Comparison of ENCODE assay signal across 8 cellular contexts in the genomic region with DNA sequence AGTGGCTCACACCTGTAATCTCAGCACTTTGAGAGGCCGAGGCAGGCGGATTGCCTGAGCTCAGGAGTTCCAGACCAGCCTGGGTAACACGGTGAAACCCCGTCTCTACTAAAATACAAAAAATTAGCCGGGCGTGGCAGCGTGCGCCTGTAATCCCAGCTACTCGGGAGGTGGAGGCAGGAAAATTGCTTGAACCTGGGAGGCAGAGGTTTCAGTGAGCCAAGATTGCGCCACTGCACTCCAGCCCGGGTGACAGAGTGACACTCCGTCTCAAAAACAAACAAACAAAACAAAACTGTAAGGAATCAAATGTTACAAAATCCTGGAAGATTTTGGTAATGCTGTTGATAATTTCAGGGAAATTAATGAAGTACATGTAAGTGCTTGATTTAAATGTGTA. TPM values are rescaled to one million over a fixed set of nuclear protein-coding genes. Genes with fewer than 3 reads are reported as not detected.
A peak's percentile ranks its signal among the peaks of the same experiment; 100 is the strongest.
DNase-seq lines count a peak whose midpoint lies in the region; ATAC-seq and TF ChIP-seq lines count a peak whose summit lies in the region.
"Not testable (repeated sequence)": the region's sequence is repeated elsewhere in the genome, so short reads cannot be mapped to it uniquely, and the experiment has no call there.

No MANE protein-coding gene starts in this region.

- peak overlapping the region; percentile 84 for H3K4me3 ChIP-seq in GM06990 (replicated peaks; ENCODE audit: low read depth, low read length)
- H3K4me3 ChIP-seq in IMR-90 (ENCODE audit: insufficient read depth, low read depth, low read length), result peak overlapping the region; percentile 66
- H3K4me3 ChIP-seq in astrocyte of the spinal cord (ENCODE audit: low read depth, low read length), result peak overlapping the region; percentile 71
- H3K4me3 ChIP-seq in esophagus squamous epithelium, result peak overlapping the region; percentile 40 to 69 (median 58)
- H3K4me3 ChIP-seq in lower leg skin (ENCODE audit: low read depth, poor library complexity, severe bottlenecking), result peak overlapping the region; percentile 31
- not testable (repeated sequence) for H3K4me3 ChIP-seq in trophoblast cell (ENCODE audit: low read depth, low read length)
- H3K4me3 ChIP-seq in transverse colon, result peak overlapping the region; percentile 35 to 58 (median 41)

- DNase-seq in GM06990 (ENCODE audit: extremely low read depth, insufficient read length); IMR-90; astrocyte of the spinal cord (ENCODE audit: low read depth, low spot score); esophagus squamous epithelium (lab: John Stamatoyannopoulos, UW); lower leg skin (ENCODE audit: low spot score in 2 of 2); trophoblast cell; transverse colon: not testable (repeated sequence)

- in situ Hi-C loops in IMR-90 (cut with MboI; ENCODE audit: low sequenced_read_pairs); astrocyte of the spinal cord (cut with HindIII; ENCODE audit: low sequenced_read_pairs); transverse colon (cut with MboI; ENCODE audit: low pct_ligation_motif_present in 1 of 4, low pct_unique_long_range_greater_than_20kb in 1 of 4, low sequenced_read_pairs in 3 of 4): not testable (repeated sequence)

- not testable (repeated sequence) for H2BK20ac ChIP-seq in IMR-90 (ENCODE audit: low read depth, low read length)

- H2AFZ ChIP-seq in IMR-90 (replicated peaks; ENCODE audit: low read length, poor library complexity), result peak overlapping the region; percentile 99
- H2AFZ ChIP-seq in trophoblast cell (ENCODE audit: insufficient read depth, low read length, poor library complexity), result not testable (repeated sequence)

- peaks cover 12 to 51% of the 10 kb centered on the region in 2 experiments for H3K79me1 ChIP-seq in IMR-90 (ENCODE audit: low read depth in 1 of 2, low read length in 2 of 2)
- H3K79me1 ChIP-seq in trophoblast cell (ENCODE audit: low read length), result not testable (repeated sequence)

- not testable (repeated sequence) for H2BK15ac ChIP-seq in IMR-90 (ENCODE audit: low read depth, low read length)

- dilution Hi-C loops in IMR-90 (cut with HindIII; ENCODE audit: low sequenced_read_pairs, unreplicated experiment), result not testable (repeated sequence)

- not testable (repeated sequence) for H3K36me3 ChIP-seq in GM06990 (ENCODE audit: control insufficient read depth, insufficient read depth, low read length); IMR-90 (ENCODE audit: control insufficient read depth, insufficient read depth, low read length); esophagus squamous epithelium; trophoblast cell (ENCODE audit: control insufficient read depth in 1 of 2, insufficient read depth in 2 of 2, low read length in 2 of 2); transverse colon

- H3K4me2 ChIP-seq in IMR-90 (ENCODE audit: low read depth, low read length), result peak overlapping the region; percentile 40
- H3K4me2 ChIP-seq in trophoblast cell (ENCODE audit: low read length), result peak overlapping the region; percentile 96

- ATAC-seq in IMR-90 (ENCODE audit: low read depth), result peak; percentile 1; the same call in 1 of the 2 replicates

- H3K79me2 ChIP-seq in trophoblast cell (ENCODE audit: control insufficient read depth, insufficient read depth, low read length, poor library complexity), result not testable (repeated sequence)

- H4K8ac ChIP-seq in IMR-90 (ENCODE audit: low read depth in 2 of 2, low read length in 2 of 2), result peak overlapping the region in 1 of 2 experiments; percentile 85; a peak in 3 of 4 replicates
- not testable (repeated sequence) for H4K8ac ChIP-seq in trophoblast cell (ENCODE audit: low read depth, low read length)

- not testable (repeated sequence) for H2BK120ac ChIP-seq in IMR-90 (ENCODE audit: low read depth, low read length); trophoblast cell (ENCODE audit: insufficient read depth, low read length, poor library complexity)

- not testable (repeated sequence) for BruUV-seq in IMR-90 (replicated peaks; lab: Mats Ljungman, UMichigan)

- POLR2A ChIA-PET in IMR-90 (lab: Charles Lee; ENCODE audit: unreplicated experiment), result interaction anchor here (1.2 to 1.4 kb wide), 2 partner anchors 14 to 18 kb away, joined by 3 to 5 read pairs; partner anchors contain the start of gene ZNF497

- not testable (repeated sequence) for TF ChIP-seq CTCF in GM06990 (IDR thresholded peaks at IDR 0.05; ENCODE audit: insufficient read depth, low read length, poor library complexity, severe bottlenecking); IMR-90 (conservative IDR thresholded peaks at IDR 0.05; ENCODE audit: low read depth, low read length); VCaP (conservative IDR thresholded peaks at IDR 0.05); astrocyte of the spinal cord (IDR thresholded peaks at IDR 0.05; ENCODE audit: low read depth, low read length); esophagus squamous epithelium (IDR thresholded peaks at IDR 0.05); lower leg skin (IDR thresholded peaks at IDR 0.05); transverse colon (IDR thresholded peaks at IDR 0.05)

- not testable (repeated sequence) for H2AK9ac ChIP-seq in IMR-90 (replicated peaks; ENCODE audit: low read depth, low read length, poor library complexity)

- not testable (repeated sequence) for H3K56ac ChIP-seq in IMR-90 (ENCODE audit: extremely low read depth, insufficient read depth, low read length)

- not testable (repeated sequence) for H3K27me3 ChIP-seq in GM06990 (replicated peaks; ENCODE audit: control insufficient read depth, insufficient read depth, low read length); IMR-90 (ENCODE audit: control insufficient read depth, insufficient read depth, low read length)
- H3K27me3 ChIP-seq in esophagus squamous epithelium (peaks cover 0 to 63% (median 0%) of the 10 kb centered on the region in 4 donors), trophoblast cell (ENCODE audit: insufficient read depth, low read length) (peaks cover 15% of the 10 kb centered on the region), transverse colon (peaks cover 62% of the 10 kb centered on the region)

- TF ChIP-seq POLR2A in IMR-90 (IDR thresholded peaks at IDR 0.05; ENCODE audit: low read depth, low read length); esophagus squamous epithelium (IDR thresholded peaks at IDR 0.05); lower leg skin (IDR thresholded peaks at IDR 0.05); transverse colon (IDR thresholded peaks at IDR 0.05): not testable (repeated sequence)

- not testable (repeated sequence) for H4K20me1 ChIP-seq in IMR-90 (ENCODE audit: insufficient read depth, low read length)

- peak overlapping the region; percentile 57 for H3K27ac ChIP-seq in IMR-90 (ENCODE audit: insufficient read depth, low read length)
- peak overlapping the region; percentile 47; the same call in 1 of the 2 replicates for H3K27ac ChIP-seq in VCaP
- H3K27ac ChIP-seq in esophagus squamous epithelium, result peak overlapping the region; percentile 63 to 88 (median 78)
- not testable (repeated sequence) for H3K27ac ChIP-seq in trophoblast cell (ENCODE audit: low read depth, low read length)
- H3K27ac ChIP-seq in transverse colon, result peak overlapping the region; percentile 60 to 86 (median 75)

- H3K9me1 ChIP-seq in IMR-90 (ENCODE audit: insufficient read depth, low read length), result not testable (repeated sequence)

- TF ChIP-seq RAD21 in IMR-90 (IDR thresholded peaks at IDR 0.05; ENCODE audit: low read length), result not testable (repeated sequence)

- not testable (repeated sequence) for H3K18ac ChIP-seq in IMR-90 (ENCODE audit: low read depth, low read length); trophoblast cell (ENCODE audit: low read length)

- H3K4ac ChIP-seq in IMR-90 (ENCODE audit: low read depth, low read length), result peak overlapping the region; percentile 72; the same call in 1 of the 2 replicates
- not testable (repeated sequence) for H3K4ac ChIP-seq in trophoblast cell (ENCODE audit: low read depth, low read length)

- H3K9me3 ChIP-seq in IMR-90 (ENCODE audit: control insufficient read depth, insufficient read depth, low read length); esophagus squamous epithelium; trophoblast cell (ENCODE audit: insufficient read depth, low read depth, low read length); transverse colon: not testable (repeated sequence)

- H2BK5ac ChIP-seq in IMR-90 (ENCODE audit: low read depth, low read length, poor library complexity, severe bottlenecking); trophoblast cell (ENCODE audit: low read depth, low read length, poor library complexity): not testable (repeated sequence)

- WGBS in IMR-90 (ENCODE audit: extremely low coverage in 2 of 2, insufficient read length in 1 of 2), 2 experiments, result no CpG with 5 or more reads among the region's 12 CpGs
- WGBS in esophagus squamous epithelium, 2 donors, result 8 to 11% methylated on average over 12 of the region's 12 CpGs
- WGBS in lower leg skin, 2 donors, result 13 to 19% methylated on average over 12 of the region's 12 CpGs
- WGBS in trophoblast cell (ENCODE audit: extremely low coverage, insufficient coverage, insufficient read length), result no CpG with 5 or more reads among the region's 12 CpGs
- 22 to 29% methylated on average over 7 to 12 of the region's 12 CpGs for WGBS in transverse colon (ENCODE audit: low coverage in 1 of 2), 2 donors

- CTCF ChIA-PET in IMR-90 (lab: Yijun Ruan, JAX), result not testable (repeated sequence)

- not testable (repeated sequence) for H3K4me1 ChIP-seq in IMR-90 (ENCODE audit: control insufficient read depth, insufficient read depth, low read length); trophoblast cell (ENCODE audit: control insufficient read depth in 1 of 2, insufficient read depth in 2 of 2, low read length in 2 of 2)
- H3K4me1 ChIP-seq in esophagus squamous epithelium, result peaks cover 9 to 52% (median 18%) of the 10 kb centered on the region in 3 donors
- peaks cover 0 to 26% (median 8%) of the 10 kb centered on the region in 4 donors for H3K4me1 ChIP-seq in transverse colon

- peak overlapping the region; percentile 74 for H3K14ac ChIP-seq in IMR-90 (replicated peaks; ENCODE audit: low read depth, low read length)
- not testable (repeated sequence) for H3K14ac ChIP-seq in trophoblast cell (ENCODE audit: low read length)

- H3K9ac ChIP-seq in IMR-90 (ENCODE audit: low read depth, low read length), result peak overlapping the region; percentile 69
- H3K9ac ChIP-seq in trophoblast cell (ENCODE audit: low read length), result not testable (repeated sequence)

- intact Hi-C loops in IMR-90 (cut with micrococcal nuclease); esophagus squamous epithelium (cut with DNase I); lower leg skin (cut with DNase I; ENCODE audit: low total_unique reads); transverse colon (cut with DNase I; ENCODE audit: low total_unique reads): not testable (repeated sequence)

- H4K12ac ChIP-seq in trophoblast cell (ENCODE audit: low read depth, low read length), result not testable (repeated sequence)

- not testable (repeated sequence) for H4K5ac ChIP-seq in IMR-90 (ENCODE audit: low read depth, low read length)

- not testable (repeated sequence) for H4K91ac ChIP-seq in IMR-90 (ENCODE audit: insufficient read depth, low read depth, low read length); trophoblast cell (ENCODE audit: low read depth, low read length)

- not testable (repeated sequence) for H2AK5ac ChIP-seq in IMR-90 (ENCODE audit: low read depth, low read length); trophoblast cell (ENCODE audit: low read length)

- H3K23ac ChIP-seq in IMR-90 (ENCODE audit: low read depth, low read length), result peak overlapping the region; percentile 22; the same call in 1 of the 2 replicates
- H3K23ac ChIP-seq in trophoblast cell (ENCODE audit: low read length), result not testable (repeated sequence)

- H2BK12ac ChIP-seq in trophoblast cell (ENCODE audit: low read length), result not testable (repeated sequence)

- not testable (repeated sequence) for TF ChIP-seq EP300 in transverse colon (IDR thresholded peaks at IDR 0.05; ENCODE audit: low read depth)

RNA-seq across cellular contexts. Expression of gene A1BG, which starts 5.2 kb away (rescaled TPM):
- total RNA-seq in IMR-90 (2012; rRNA removed), result 4.5 and 6.4 TPM in 2 replicates
- 54.5 and 65.7 TPM in 2 replicates for polyA plus RNA-seq in IMR-90 (2012; rRNA removed)
- 40.0 and 43.7 TPM in 2 replicates for polyA plus RNA-seq in IMR-90 (2012; cell fraction: cytosol; rRNA removed)
- 10.3 and 18.0 TPM in 2 replicates for polyA plus RNA-seq in IMR-90 (2012; cell fraction: nucleus; rRNA removed; ENCODE audit: low replicate concordance)
- 10 to 100 TPM in 2 of 4 donors, 1 to 10 TPM in 1, not detected in 1; 1.1 to 25.1 (median 13.9) TPM for total RNA-seq in esophagus squamous epithelium
- total RNA-seq in lower leg skin, result 10 to 100 TPM in 2 of 4 donors, 1 to 10 TPM in 2; 4.8 to 16.8 (median 9.2) TPM
- polyA plus RNA-seq in trophoblast cell (2013), result 5.4 and 6.9 TPM in 2 replicates
- total RNA-seq in transverse colon, result 10 to 100 TPM in 1 of 4 donors, 1 to 10 TPM in 1, under 1 TPM in 1, not detected in 1; 0.60 to 25.1 (median 3.7) TPM

RNA-seq across cellular contexts. Expression of gene ZNF497, which starts 14.5 kb away (rescaled TPM):
- total RNA-seq in IMR-90 (2012; rRNA removed), result 0.18 and 0.56 TPM in 2 replicates
- 0.24 and 0.27 TPM in 2 replicates for polyA plus RNA-seq in IMR-90 (2012; rRNA removed)
- 0.25 TPM in 2 replicates for polyA plus RNA-seq in IMR-90 (2012; cell fraction: cytosol; rRNA removed)
- polyA plus RNA-seq in IMR-90 (2012; cell fraction: nucleus; rRNA removed; ENCODE audit: low replicate concordance), result 1.2 and 4.0 TPM in 2 replicates
- total RNA-seq in esophagus squamous epithelium, result 1 to 10 TPM in 3 of 4 donors, under 1 TPM in 1; 0.87 to 1.9 (median 1.4) TPM
- 1 to 10 TPM; 1.4 to 3.1 (median 1.5) TPM for total RNA-seq in lower leg skin
- polyA plus RNA-seq in trophoblast cell (2013), result 0.61 and 0.68 TPM in 2 replicates
- 10 to 100 TPM in 1 of 4 donors, 1 to 10 TPM in 3; 1.3 to 19.3 (median 4.2) TPM for total RNA-seq in transverse colon

RNA-seq across cellular contexts. Expression of gene ZSCAN22, which starts 21.3 kb away (rescaled TPM):
- total RNA-seq in IMR-90 (2012; rRNA removed) (1.9 and 2.5 TPM in 2 replicates), esophagus squamous epithelium (1 to 10 TPM; 2.2 to 3.2 (median 2.9) TPM), lower leg skin (1 to 10 TPM; 4.8 to 7.7 (median 5.4) TPM), transverse colon (10 to 100 TPM in 1 of 4 donors, 1 to 10 TPM in 3; 3.0 to 11.6 (median 3.3) TPM)
- polyA plus RNA-seq in IMR-90 (2012; rRNA removed), result 1.8 and 2.2 TPM in 2 replicates
- 1.1 and 1.4 TPM in 2 replicates for polyA plus RNA-seq in IMR-90 (2012; cell fraction: cytosol; rRNA removed)
- polyA plus RNA-seq in IMR-90 (2012; cell fraction: nucleus; rRNA removed; ENCODE audit: low replicate concordance), result 1.7 and 2.3 TPM in 2 replicates
- polyA plus RNA-seq in trophoblast cell (2013), result 2.4 and 2.7 TPM in 2 replicates

RNA-seq across cellular contexts. Expression of gene ZNF837, which starts 32.8 kb away (rescaled TPM):
- total RNA-seq in IMR-90 (2012; rRNA removed) (0.54 and 0.56 TPM in 2 replicates), esophagus squamous epithelium (1 to 10 TPM; 2.4 to 6.7 (median 3.3) TPM), lower leg skin (10 to 100 TPM in 2 of 4 donors, 1 to 10 TPM in 2; 4.7 to 12.0 (median 8.5) TPM), transverse colon (10 to 100 TPM in 1 of 4 donors, 1 to 10 TPM in 3; 3.7 to 10.7 (median 6.1) TPM)
- 1.2 and 1.9 TPM in 2 replicates for polyA plus RNA-seq in IMR-90 (2012; rRNA removed)
- polyA plus RNA-seq in IMR-90 (2012; cell fraction: cytosol; rRNA removed), result 1.7 and 1.9 TPM in 2 replicates
- 0.97 and 3.2 TPM in 2 replicates for polyA plus RNA-seq in IMR-90 (2012; cell fraction: nucleus; rRNA removed; ENCODE audit: low replicate concordance)
- polyA plus RNA-seq in trophoblast cell (2013), result 2.0 and 2.1 TPM in 2 replicates

RNA-seq across cellular contexts. Expression of gene RPS5, which starts 39.0 kb away (rescaled TPM):
- total RNA-seq in IMR-90 (2012; rRNA removed) (3,811 and 5,858 TPM in 2 replicates), esophagus squamous epithelium (1,000 to 10,000 TPM; 1,292 to 2,917 (median 1,952) TPM), lower leg skin (1,000 to 10,000 TPM; 1,758 to 2,840 (median 2,497) TPM), transverse colon (1,000 to 10,000 TPM in 1 of 4 donors, 100 to 1,000 TPM in 3; 513 to 1,129 (median 743) TPM)
- polyA plus RNA-seq in IMR-90 (2012; rRNA removed), result 3,265 and 3,617 TPM in 2 replicates
- polyA plus RNA-seq in IMR-90 (2012; cell fraction: cytosol; rRNA removed), result 1,967 and 6,567 TPM in 2 replicates
- polyA plus RNA-seq in IMR-90 (2012; cell fraction: nucleus; rRNA removed; ENCODE audit: low replicate concordance), result 1,256 and 1,694 TPM in 2 replicates
- polyA plus RNA-seq in trophoblast cell (2013), result 888 and 902 TPM in 2 replicates
